In genomic region chr5:157558089-157558595, GRCh38 we compare ENCODE assay signal across 10 cellular contexts. TPM values are rescaled to one million over a fixed set of nuclear protein-coding genes. Genes with fewer than 3 reads are reported as not detected.
DNase-seq lines count a peak whose midpoint lies in the region; ATAC-seq and TF ChIP-seq lines count a peak whose summit lies in the region.
"Had no signal": no experiment of that assay in that cellular context is flagged by ENCODE, and none has a peak within 500 bp of the region (broad histone marks: within the 10 kb centered on the region; RNA-seq: fewer than 3 reads in every experiment).

No MANE protein-coding gene starts in this region.

- TF ChIP-seq CTCF in RWPE1 (conservative IDR thresholded peaks at IDR 0.05; ENCODE audit: low read depth) (no peak), sigmoid colon (IDR thresholded peaks at IDR 0.05) (no peak)

- H3K4me1 ChIP-seq in sigmoid colon = peaks cover 0 to 84% (median 78%) of the 10 kb centered on the region in 4 donors

- POLR2A ChIA-PET in RWPE1 (lab: Yijun Ruan, JAX; ENCODE audit: low non-redundant PET) = no interaction called here

- CTCF ChIA-PET in RWPE1 (lab: Yijun Ruan, JAX) = interaction anchor here (1.2 kb wide), 1 partner anchor 161 kb away, joined by 3 read pairs; no protein-coding TSS in a partner anchor

- WGBS in sigmoid colon, 2 donors = 88% methylated on average over 4 of the region's 4 CpGs

- no peaks in the 10 kb centered on the region for H3K36me3 ChIP-seq in sigmoid colon

- H3K9me3 ChIP-seq in sigmoid colon = no peaks in the 10 kb centered on the region

- ATAC-seq in HG03354 (IDR thresholded peaks at IDR 0.05; ENCODE audit: poor library complexity, severe bottlenecking, unreplicated experiment) (no peak), GM21576 (IDR thresholded peaks at IDR 0.05; ENCODE audit: unreplicated experiment) (no peak), GM18858 (IDR thresholded peaks at IDR 0.05; ENCODE audit: unreplicated experiment) (no peak)

- H3K4me3 ChIP-seq in sigmoid colon = no peak overlapping the region

- TF ChIP-seq POLR2A in sigmoid colon (IDR thresholded peaks at IDR 0.05) = no peak

- intact Hi-C loops in sigmoid colon (cut with DNase I) = no loop called here

- H3K27me3 ChIP-seq in sigmoid colon = no peaks in the 10 kb centered on the region

- no peak for TF ChIP-seq EP300 in sigmoid colon (IDR thresholded peaks at IDR 0.05)

- no peak overlapping the region for H3K27ac ChIP-seq in RWPE1
- peak overlapping the region; percentile 62 to 95 (median 88) for H3K27ac ChIP-seq in sigmoid colon

- DNase-seq in H4 (ENCODE audit: low spot score) (peak; percentile 22), RWPE1 (ENCODE audit: low spot score) (peak; percentile 74), fibroblast of gingiva (ENCODE audit: low read depth) (peak; percentile 73), sigmoid colon (no peak), NCI-H1694 (lab: John Stamatoyannopoulos, UW) (no peak)
- DNase-seq: activated T-cell treated with anti-CD3 and anti-CD28 coated beads, Interleukin-2, amount 50 U/mL, for 48 hours; NCI-H1436 treated with DMSO at 0.1 percent for 48 hours had no signal

RNA-seq across cellular contexts. Expression of gene ADAM19, which starts 17.4 kb away (rescaled TPM):
- 4.9 and 5.6 TPM in 2 replicates for total RNA-seq in H4 (2014; rRNA removed; shearing (Covaris generic))
- total RNA-seq in sigmoid colon = 10 to 100 TPM; 18.8 to 53.2 (median 35.0) TPM
- polyA plus RNA-seq in sigmoid colon = 10 to 100 TPM in 1 of 3 donors, 1 to 10 TPM in 2; 1.2 to 16.3 (median 1.2) TPM

Comparison
In these comparisons a context has a peak if more than half of its experiments do, and no peak if none do; other contexts are left out.
1. DNase-seq: peak in H4 (single experiment), RWPE1 (single experiment) and fibroblast of gingiva (single experiment); none in sigmoid colon (single experiment) and NCI-H1694 (single experiment).